ENCODE assay signal across 1 cellular context in genomic region chr1:248730507-248731335, GRCh38.
TF ChIP-seq lines count a peak whose summit lies in the region.

No MANE protein-coding gene starts in this region.

TF ChIP-seq in SK-N-SH, 30 proteins besides CTCF, POLR2A, EP300 and RAD21 (continued from another document):
- no peak for TF ChIP-seq USF1 (IDR thresholded peaks at IDR 0.05; ENCODE audit: borderline replicate concordance, low read depth)
- TF ChIP-seq NRF1 (IDR thresholded peaks at IDR 0.05; ENCODE audit: low read depth, low read length): peak; percentile 81
- TF ChIP-seq FOXM1 (IDR thresholded peaks at IDR 0.05; ENCODE audit: low read depth): no peak
- TF ChIP-seq IRF3 (IDR thresholded peaks at IDR 0.05; ENCODE audit: low read depth, low read length): no peak
- TF ChIP-seq GATA2 (CRISPR knock-in tag; IDR thresholded peaks at IDR 0.05): no peak
